ENCODE assay signal across 8 cellular contexts in genomic region chr18:46071894-46072867, GRCh38. TPM values are rescaled to one million over a fixed set of nuclear protein-coding genes. Genes with fewer than 3 reads are reported as not detected.
DNase-seq lines count a peak whose midpoint lies in the region; ATAC-seq and TF ChIP-seq lines count a peak whose summit lies in the region.

PSTPIP2 (minus strand) TSS chr18:46072260; CDS start chr18:46072188, 72 bp downstream.

- no peaks in the 10 kb centered on the region for H3K9me3 ChIP-seq in SJCRH30 (replicated peaks)
- H3K9me3 ChIP-seq in parathyroid adenoma (ENCODE audit: control insufficient read depth, low read length), result no peaks in the 10 kb centered on the region

- DNase-seq in DMS79 treated with DMSO at 0.1 percent for 48 hours (lab: John Stamatoyannopoulos, UW), result peak; percentile 17
- DNase-seq in DMS79 (lab: John Stamatoyannopoulos, UW), result no peak
- DNase-seq in SJCRH30, result peak; percentile 54 to 65
- peak; percentile 41 for DNase-seq in activated gamma-delta T cell treated with anti-CD3 and anti-CD28 coated beads, Interleukin-2, amount 50 U/mL, for 16 hours (ENCODE audit: low read depth)
- peak in 39 of 42 donors; percentile 29 to 77 (median 54) for DNase-seq in head of caudate nucleus
- peak; percentile 82 for DNase-seq in type B pancreatic cell (ENCODE audit: extremely low spot score, unreplicated experiment)

- H2AFZ ChIP-seq in parathyroid adenoma, result peak within 1 kb of the TSS; percentile 96

- peaks cover 17% of the 10 kb centered on the region for H3K4me1 Mint-ChIP-seq in type B pancreatic cell (ENCODE audit: unreplicated experiment)

- peak within 1 kb of the TSS; percentile 31; the same call in 1 of the 2 replicates for H3K27ac ChIP-seq in SJCRH30
- H3K27ac ChIP-seq in parathyroid adenoma, result no peak within 1 kb of the TSS

- H3K27ac Mint-ChIP-seq in type B pancreatic cell, result peak within 1 kb of the TSS; percentile 58

- peaks cover 2% of the 10 kb centered on the region for H3K27me3 Mint-ChIP-seq in type B pancreatic cell

- peak within 1 kb of the TSS; percentile 88 for H3K4me3 Mint-ChIP-seq in type B pancreatic cell

- ATAC-seq in HG03135 (IDR thresholded peaks at IDR 0.05; ENCODE audit: unreplicated experiment), result peak; percentile 66

- no peaks in the 10 kb centered on the region for H3K36me3 Mint-ChIP-seq in type B pancreatic cell

- intact Hi-C loops in head of caudate nucleus (cut with DNase I), result loop anchor here (5.0 kb wide), 1 partner anchor 95 kb away; no protein-coding TSS in a partner anchor

- peak within 1 kb of the TSS; percentile 96 for H3K4me2 ChIP-seq in parathyroid adenoma (ENCODE audit: low read length)

- H3K36me3 ChIP-seq in SJCRH30, result no peaks in the 10 kb centered on the region
- H3K36me3 ChIP-seq in parathyroid adenoma (ENCODE audit: control insufficient read depth, insufficient read depth, low read length), result no peaks in the 10 kb centered on the region

- H3K79me2 ChIP-seq in parathyroid adenoma, result peaks cover 4% of the 10 kb centered on the region

- H3K9me3 Mint-ChIP-seq in type B pancreatic cell, result no peaks in the 10 kb centered on the region

- H3K27me3 ChIP-seq in SJCRH30 (no peaks in the 10 kb centered on the region), parathyroid adenoma (ENCODE audit: control insufficient read depth, insufficient read depth, low read length) (no peaks in the 10 kb centered on the region)

- no peaks in the 10 kb centered on the region for H3K4me1 ChIP-seq in SJCRH30
- H3K4me1 ChIP-seq in parathyroid adenoma, result peaks cover 8% of the 10 kb centered on the region

- peak within 1 kb of the TSS; percentile 13 for H3K9ac ChIP-seq in parathyroid adenoma

- TF ChIP-seq CTCF in parathyroid adenoma (IDR thresholded peaks at IDR 0.05) (peak; percentile 11), type B pancreatic cell (conservative IDR thresholded peaks at IDR 0.05) (peak; percentile 33)

- H3K4me3 ChIP-seq in SJCRH30 (peak within 1 kb of the TSS; percentile 82), parathyroid adenoma (ENCODE audit: low read depth, low read length) (peak within 1 kb of the TSS; percentile 77)

RNA-seq across cellular contexts. Expression of gene PSTPIP2, which starts in this region (rescaled TPM):
- 6.1 and 6.8 TPM in 2 replicates for total RNA-seq in SJCRH30 (2014; rRNA removed; shearing (Covaris generic))
- 9.6 and 10.5 TPM in 2 replicates for total RNA-seq in type B pancreatic cell (ENCODE audit: low replicate concordance)
